In the genomic region with DNA sequence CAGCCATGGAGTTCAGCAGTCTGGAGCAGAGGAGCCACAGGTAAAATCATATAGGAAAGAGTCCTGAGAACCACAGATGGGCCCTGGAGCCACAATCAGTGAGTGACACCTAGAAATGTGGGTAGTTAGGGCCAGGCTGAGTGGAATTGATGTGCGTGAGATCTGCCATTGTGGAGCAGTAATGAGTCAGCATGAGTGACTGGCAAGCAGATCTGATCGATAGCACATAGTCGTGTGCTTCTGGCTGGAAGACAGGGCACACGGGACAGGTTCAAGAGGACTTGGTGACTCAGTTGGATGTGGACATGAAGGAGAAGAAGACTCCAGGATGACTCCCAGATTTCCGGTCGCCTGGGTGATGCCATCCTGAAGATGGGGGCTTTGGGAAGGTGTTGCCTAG, we compare ENCODE assay signal across 14 cellular contexts. TPM values are rescaled to one million over a fixed set of nuclear protein-coding genes. Genes with fewer than 3 reads are reported as not detected.
DNase-seq lines count a peak whose midpoint lies in the region; ATAC-seq and TF ChIP-seq lines count a peak whose summit lies in the region.
"Had no signal": no experiment of that assay in that cellular context is flagged by ENCODE, and none has a peak within 500 bp of the region (broad histone marks: within the 10 kb centered on the region; RNA-seq: fewer than 3 reads in every experiment).

No MANE protein-coding gene starts in this region.

- peak overlapping the region in 1 of 2 experiments; percentile 18 for H3K18ac ChIP-seq in mesenchymal stem cell (ENCODE audit: low read depth in 1 of 2, low read length in 2 of 2)

- no peaks in the 10 kb centered on the region for H3K79me1 ChIP-seq in mesenchymal stem cell (replicated peaks; ENCODE audit: low read length, poor library complexity, severe bottlenecking)

- WGBS in SK-N-SH (ENCODE audit: low lambda C conversion rate), result 81% methylated on average over 6 of the region's 6 CpGs
- 74% methylated on average over 6 of the region's 6 CpGs for WGBS in mesenchymal stem cell

- no peaks in the 10 kb centered on the region for H3K9me2 ChIP-seq in SK-N-SH

- DNase-seq in SK-N-SH (no peak), mesenchymal stem cell (peak; percentile 38), uterus (no peak), dorsolateral prefrontal cortex (no peak), GF-D8 (lab: John Stamatoyannopoulos, UW) (no peak)
- no peak for DNase-seq in activated T-cell treated with anti-CD3 and anti-CD28 coated beads, Interleukin-2, amount 50 U/mL, for 4 hours
- DNase-seq: 8988T, NCI-H1930 had no signal

- H3K4me3 Mint-ChIP-seq in activated T-cell treated with anti-CD3 and anti-CD28 coated beads, Interleukin-2, amount 50 U/mL, for 4 hours, result no peak overlapping the region
- H3K4me3 Mint-ChIP-seq: nephron had no signal

- H3K4ac ChIP-seq in mesenchymal stem cell (ENCODE audit: low read depth in 1 of 2, low read length in 2 of 2), result peak overlapping the region in 1 of 2 experiments; percentile 2

- intact Hi-C loops in uterus (cut with DNase I; ENCODE audit: low total_unique reads), result no loop called here
- intact Hi-C loops in dorsolateral prefrontal cortex (cut with DNase I), result no loop called here

- H3K27me3 ChIP-seq in SK-N-SH (ENCODE audit: insufficient read depth), result no peaks in the 10 kb centered on the region
- H3K27me3 ChIP-seq in mesenchymal stem cell (ENCODE audit: control insufficient read depth in 1 of 2, insufficient read depth in 1 of 2, low read length in 2 of 2), result no peaks in the 10 kb centered on the region
- no peaks in the 10 kb centered on the region for H3K27me3 ChIP-seq in uterus
- H3K27me3 ChIP-seq in dorsolateral prefrontal cortex, result no peaks in the 10 kb centered on the region
- H3K27me3 ChIP-seq: SJSA1, tibial nerve had no signal

- H3K9me3 ChIP-seq in SK-N-SH (no peaks in the 10 kb centered on the region), mesenchymal stem cell (ENCODE audit: control insufficient read depth, low read length) (no peaks in the 10 kb centered on the region), uterus (no peaks in the 10 kb centered on the region)
- H3K9me3 ChIP-seq: SJSA1, tibial nerve had no signal

- H3K4me1 ChIP-seq in SK-N-SH (ENCODE audit: control insufficient read depth in 1 of 2, insufficient read depth in 2 of 2, low read depth in 1 of 2, low read length in 1 of 2) (peaks cover 0 to 22% of the 10 kb centered on the region in 2 experiments; a peak in 1 of 4 replicates), mesenchymal stem cell (ENCODE audit: control insufficient read depth, insufficient read depth, low read depth, low read length) (peaks cover 20% of the 10 kb centered on the region), uterus (no peaks in the 10 kb centered on the region)

- no peaks in the 10 kb centered on the region for H4K20me1 ChIP-seq in SK-N-SH (ENCODE audit: insufficient read depth)

- TF ChIP-seq POLR2A in uterus (IDR thresholded peaks at IDR 0.05), result no peak

- no peak overlapping the region for H3K23ac ChIP-seq in mesenchymal stem cell (ENCODE audit: low read length in 2 of 2)

- no peak overlapping the region for H2BK120ac ChIP-seq in mesenchymal stem cell (ENCODE audit: low read depth, low read length)

- H4K91ac ChIP-seq in mesenchymal stem cell (ENCODE audit: low read length), result no peak overlapping the region

- H3K27ac ChIP-seq in SK-N-SH (ENCODE audit: low read depth in 2 of 2, low read length in 1 of 2) (no peak overlapping the region), mesenchymal stem cell (ENCODE audit: low read length, poor library complexity, severe bottlenecking) (no peak overlapping the region), uterus (no peak overlapping the region), dorsolateral prefrontal cortex (no peak overlapping the region)
- H3K27ac ChIP-seq: SJSA1, tibial nerve had no signal

- H3K27me3 Mint-ChIP-seq in activated T-cell treated with anti-CD3 and anti-CD28 coated beads, Interleukin-2, amount 50 U/mL, for 4 hours (ENCODE audit: low read depth), result peaks cover 11% of the 10 kb centered on the region

- H3K9me3 Mint-ChIP-seq in activated T-cell treated with anti-CD3 and anti-CD28 coated beads, Interleukin-2, amount 50 U/mL, for 4 hours, result no peaks in the 10 kb centered on the region
- H3K9me3 Mint-ChIP-seq: nephron had no signal

- TF ChIP-seq RAD21 in SK-N-SH (IDR thresholded peaks at IDR 0.05; ENCODE audit: low read length), result no peak

- H2BK15ac ChIP-seq in mesenchymal stem cell (ENCODE audit: low read depth, poor library complexity, severe bottlenecking), result no peak overlapping the region

- H3F3A ChIP-seq in SK-N-SH (replicated peaks; ENCODE audit: insufficient read depth), result peaks cover 33% of the 10 kb centered on the region

- POLR2A ChIA-PET in SK-N-SH (lab: Yijun Ruan, JAX), result no interaction called here

- H3K36me3 ChIP-seq in SK-N-SH (replicated peaks in 1 of 2; ENCODE audit: control insufficient read depth in 1 of 2, insufficient read depth in 2 of 2, low read length in 1 of 2) (no peaks in the 10 kb centered on the region), mesenchymal stem cell (ENCODE audit: control insufficient read depth in 1 of 2, insufficient read depth in 2 of 2, low read depth in 1 of 2, low read length in 2 of 2) (no peaks in the 10 kb centered on the region), uterus (no peaks in the 10 kb centered on the region)
- H3K36me3 ChIP-seq: tibial nerve had no signal

- no peak overlapping the region for H3K4me3 ChIP-seq in SK-N-SH (ENCODE audit: low read depth in 2 of 2, low read length in 1 of 2)
- H3K4me3 ChIP-seq in mesenchymal stem cell (ENCODE audit: insufficient read depth in 1 of 2, low read depth in 1 of 2, low read length in 2 of 2), result no peak overlapping the region
- no peak overlapping the region for H3K4me3 ChIP-seq in uterus
- H3K4me3 ChIP-seq in dorsolateral prefrontal cortex, result no peak overlapping the region
- H3K4me3 ChIP-seq: SJSA1, tibial nerve had no signal

- H3K14ac ChIP-seq in mesenchymal stem cell (ENCODE audit: low read length in 2 of 2), result no peak overlapping the region

- ATAC-seq in SK-N-SH treated with all-trans-retinoic acid at 6 μM for 48 hours, result no peak
- ATAC-seq in GM21717 (IDR thresholded peaks at IDR 0.05; ENCODE audit: unreplicated experiment), result peak; percentile 36
- peak; percentile 35 to 60 for ATAC-seq in activated T-cell treated with anti-CD3 and anti-CD28 coated beads, Interleukin-2, amount 50 U/mL, for 4 hours
- ATAC-seq: sciatic nerve had no signal

- H4K8ac ChIP-seq in mesenchymal stem cell (ENCODE audit: low read length), result no peak overlapping the region

- TF ChIP-seq CTCF in SK-N-SH (IDR thresholded peaks at IDR 0.05), result no peak
- TF ChIP-seq CTCF in uterus (IDR thresholded peaks at IDR 0.05), result no peak
- no peak for TF ChIP-seq CTCF in dorsolateral prefrontal cortex (IDR thresholded peaks at IDR 0.05 in 54 of 56, conservative IDR thresholded peaks at IDR 0.05 in 2 of 56; ENCODE audit: low read depth in 1 of 56, partially characterized antibody in 56 of 56)

- no peak overlapping the region for H3K9ac ChIP-seq in SK-N-SH
- no peak overlapping the region for H3K9ac ChIP-seq in mesenchymal stem cell (ENCODE audit: low read length)

- H2AFZ ChIP-seq in SK-N-SH (ENCODE audit: low read depth) (no peak overlapping the region), mesenchymal stem cell (ENCODE audit: low read depth, low read length) (no peak overlapping the region)

- no peak overlapping the region for H2BK5ac ChIP-seq in mesenchymal stem cell (ENCODE audit: low read depth, low read length, poor library complexity, severe bottlenecking)

- H3K4me1 Mint-ChIP-seq in activated T-cell treated with anti-CD3 and anti-CD28 coated beads, Interleukin-2, amount 50 U/mL, for 4 hours (ENCODE audit: low read depth), result peaks cover 30% of the 10 kb centered on the region

- no peak overlapping the region for H2AK5ac ChIP-seq in mesenchymal stem cell (ENCODE audit: low read length, severe bottlenecking)

- peak overlapping the region in 1 of 2 experiments; percentile 0 for H2BK12ac ChIP-seq in mesenchymal stem cell (ENCODE audit: low read length in 2 of 2)

- H3K79me2 ChIP-seq in SK-N-SH (ENCODE audit: insufficient read depth), result no peaks in the 10 kb centered on the region

- H3K4me2 ChIP-seq in SK-N-SH, result no peak overlapping the region
- no peak overlapping the region for H3K4me2 ChIP-seq in mesenchymal stem cell (ENCODE audit: low read length, poor library complexity, severe bottlenecking)

- TF ChIP-seq EP300 in SK-N-SH (IDR thresholded peaks at IDR 0.05; ENCODE audit: borderline replicate concordance in 1 of 2, low read depth in 1 of 2, low read length in 1 of 2), result no peak

- H3K36me3 Mint-ChIP-seq in activated T-cell treated with anti-CD3 and anti-CD28 coated beads, Interleukin-2, amount 50 U/mL, for 4 hours (ENCODE audit: insufficient read depth), result no peaks in the 10 kb centered on the region

- CTCF ChIA-PET in SK-N-SH (lab: Yijun Ruan, JAX), result no interaction called here

TF ChIP-seq in SK-N-SH treated with all-trans-retinoic acid at 6 μM for 48 hours, 23 proteins besides CTCF, POLR2A, EP300 and RAD21 (continues in another document):
- TF ChIP-seq OSR1 (CRISPR knock-in tag; IDR thresholded peaks at IDR 0.05), result no peak
- TF ChIP-seq ZNF70 (CRISPR knock-in tag; IDR thresholded peaks at IDR 0.05), result no peak

RNA-seq across cellular contexts. Expression of a gene that starts 12.3 kb away (rescaled TPM):
- polyA plus RNA-seq in SK-N-SH (2012; rRNA removed), result 12.6 and 14.4 TPM in 2 replicates
- 9.2 and 13.8 TPM in 2 replicates for polyA plus RNA-seq in SK-N-SH (2012; cell fraction: cytosol; rRNA removed)
- 6.8 and 8.1 TPM in 2 replicates for polyA plus RNA-seq in SK-N-SH (2012; cell fraction: nucleus; rRNA removed)
- 1 to 10 TPM in 2 of 3 donors, under 1 TPM in 1; 0.32 to 1.2 (median 1.1) TPM for total RNA-seq in activated T-cell treated with anti-CD3 and anti-CD28 coated beads, Interleukin-2, amount 50 U/mL, for 4 hours
- polyA plus RNA-seq in mesenchymal stem cell (2013, experiment 1 of 2), result 23.8 TPM
- polyA plus RNA-seq in mesenchymal stem cell (2013, experiment 2 of 2), result 25.7 TPM
- total RNA-seq in uterus (1 to 10 TPM in 2 of 4 donors, not detected in 2; 2.1 to 2.7 TPM), dorsolateral prefrontal cortex (10 to 100 TPM in 27 of 120 experiments, 1 to 10 TPM in 93; 2.6 to 22.2 (median 7.2) TPM)

RNA-seq across cellular contexts. Expression of a gene that starts 42.3 kb away (rescaled TPM):
- 48.8 and 63.3 TPM in 2 replicates for polyA plus RNA-seq in SK-N-SH (2012; rRNA removed)
- 48.1 and 49.2 TPM in 2 replicates for polyA plus RNA-seq in SK-N-SH (2012; cell fraction: cytosol; rRNA removed)
- polyA plus RNA-seq in SK-N-SH (2012; cell fraction: nucleus; rRNA removed), result 75.1 and 82.5 TPM in 2 replicates
- total RNA-seq in activated T-cell treated with anti-CD3 and anti-CD28 coated beads, Interleukin-2, amount 50 U/mL, for 4 hours, result 1 to 10 TPM; 7.2 to 9.7 (median 9.5) TPM
- polyA plus RNA-seq in mesenchymal stem cell (2013, experiment 1 of 2), result 16.4 TPM
- 16.5 TPM for polyA plus RNA-seq in mesenchymal stem cell (2013, experiment 2 of 2)
- total RNA-seq in uterus, result 10 to 100 TPM in 3 of 4 donors, 1 to 10 TPM in 1; 1.3 to 30.3 (median 20.7) TPM
- total RNA-seq in dorsolateral prefrontal cortex, result 10 to 100 TPM; 12.9 to 53.0 (median 25.6) TPM

RNA-seq across cellular contexts. Expression of a gene that starts 42.4 kb away (rescaled TPM):
- 6.6 and 6.9 TPM in 2 replicates for polyA plus RNA-seq in SK-N-SH (2012; rRNA removed)
- polyA plus RNA-seq in SK-N-SH (2012; cell fraction: cytosol; rRNA removed), result 7.9 and 11.8 TPM in 2 replicates
- 17.3 and 34.3 TPM in 2 replicates for polyA plus RNA-seq in SK-N-SH (2012; cell fraction: nucleus; rRNA removed)
- total RNA-seq in activated T-cell treated with anti-CD3 and anti-CD28 coated beads, Interleukin-2, amount 50 U/mL, for 4 hours, result 10 to 100 TPM; 28.5 to 34.6 (median 29.8) TPM
- 14.5 TPM for polyA plus RNA-seq in mesenchymal stem cell (2013, experiment 1 of 2)
- 15.3 TPM for polyA plus RNA-seq in mesenchymal stem cell (2013, experiment 2 of 2)
- total RNA-seq in uterus (10 to 100 TPM; 38.4 to 71.2 (median 52.0) TPM), dorsolateral prefrontal cortex (10 to 100 TPM; 45.3 to 87.4 (median 67.2) TPM)
